ENCODE assay signal across 8 cellular contexts in genomic region chr16:67659675-67660563, GRCh38. TPM values are rescaled to one million over a fixed set of nuclear protein-coding genes. Genes with fewer than 3 reads are reported as not detected.
DNase-seq lines count a peak whose midpoint lies in the region; ATAC-seq and TF ChIP-seq lines count a peak whose summit lies in the region.

Gene ACD, minus strand, starts transcription at chr16:67660260. Its CDS starts 40 bp downstream, at chr16:67660220.

- no peaks in the 10 kb centered on the region for H3K9me3 ChIP-seq in BE2C

- peaks cover 11% of the 10 kb centered on the region for H3K36me3 ChIP-seq in BE2C

- TF ChIP-seq CTCF in BE2C (IDR thresholded peaks at IDR 0.05; ENCODE audit: low read depth, low read length) = no peak

- peak; percentile 93 for DNase-seq in BE2C
- peak; percentile 54 for DNase-seq in NCI-H526 treated with DMSO at 0.1 percent for 48 hours (lab: John Stamatoyannopoulos, UW)
- DNase-seq in activated CD4-positive, alpha-beta T cell treated with anti-CD3 and anti-CD28 coated beads, Interleukin-2, amount 50 U/mL, for 1 hour = peak; percentile 89
- DNase-seq in cortex of kidney (lab: John Stamatoyannopoulos, UW) = peak; percentile 64
- peak; percentile 92 for DNase-seq in left lobe of liver (ENCODE audit: low spot score)
- DNase-seq in stimulated activated CD4-positive, alpha-beta T cell treated with anti-CD3 and anti-CD28 coated beads, Interleukin-2, amount 100 ng/mL, for 4 hours (ENCODE audit: low read depth) = peak; percentile 90

- H3K27me3 ChIP-seq in BE2C = no peaks in the 10 kb centered on the region

- peak within 1 kb of the TSS; percentile 96 for H3K4me3 ChIP-seq in BE2C (ENCODE audit: low read depth, low read length)

- H3K4me1 ChIP-seq in BE2C = no peaks in the 10 kb centered on the region; the same call in 1 of the 2 replicates

- ATAC-seq in GM19035 (IDR thresholded peaks at IDR 0.05; ENCODE audit: unreplicated experiment) (peak; percentile 53), HG03342 (IDR thresholded peaks at IDR 0.05; ENCODE audit: unreplicated experiment) (peak; percentile 44), left lobe of liver (peak; percentile 86)

RNA-seq across cellular contexts. Expression of gene ACD, which starts in this region (rescaled TPM):
- polyA plus RNA-seq in BE2C (2012; ENCODE audit: insufficient read depth, insufficient read length, low read depth) = 88.4 TPM
- 5.0 TPM for total RNA-seq in left lobe of liver

Comparison
In these comparisons a context has a peak if more than half of its experiments do, and no peak if none do; other contexts are left out.
1. Peak in every context shown above with its lines: DNase-seq, ATAC-seq and H3K4me3 ChIP-seq.